11 cellular contexts compared by ENCODE assay signal in the genomic region with DNA sequence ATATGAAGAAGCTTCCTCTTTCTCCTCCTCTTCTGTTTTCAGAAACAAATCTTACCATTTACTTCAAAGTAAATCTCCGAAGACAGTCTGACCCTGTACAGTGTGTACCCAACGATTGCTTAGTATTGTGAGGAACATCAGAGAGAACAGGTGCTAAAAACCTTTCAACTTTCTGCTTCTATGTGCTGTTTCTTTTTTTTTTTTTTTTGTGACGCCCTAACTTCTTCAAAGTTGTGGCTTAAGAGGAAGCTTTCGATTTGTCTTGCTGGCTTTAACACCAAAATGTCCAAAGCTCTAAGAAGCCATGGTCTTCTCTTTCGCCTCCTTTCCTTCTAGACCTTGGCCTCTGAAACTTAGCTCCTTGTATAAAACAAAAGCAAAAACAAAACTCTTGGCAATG. TPM values are rescaled to one million over a fixed set of nuclear protein-coding genes. Genes with fewer than 3 reads are reported as not detected.
DNase-seq lines count a peak whose midpoint lies in the region; ATAC-seq and TF ChIP-seq lines count a peak whose summit lies in the region.
"Had no signal": no experiment of that assay in that cellular context is flagged by ENCODE, and none has a peak within 500 bp of the region (broad histone marks: within the 10 kb centered on the region; RNA-seq: fewer than 3 reads in every experiment).

No MANE protein-coding gene starts in this region.

- no peak for TF ChIP-seq CTCF in endothelial cell (IDR thresholded peaks at IDR 0.05; ENCODE audit: unreplicated experiment)

- DNase-seq in activated T-cell treated with anti-CD3 and anti-CD28 coated beads, Interleukin-2, amount 50 U/mL, for 24 hours = no peak
- DNase-seq in activated T-cell treated with anti-CD3 and anti-CD28 coated beads for 4 hours (no peak), OCI-M1 (lab: John Stamatoyannopoulos, UW) (peak; percentile 3), endothelial cell (ENCODE audit: low spot score) (no peak), HEK293T (ENCODE audit: extremely low spot score) (no peak)
- no peak for DNase-seq in stimulated activated naive B cell treated with anti-CD40 and anti-IgM and Interleukin-4, amounts not matched to agents 10 μg/mL and 1 μg/mL and 100 μg/mL, for 72 hours
- DNase-seq: HFFc6, NCI-H1417 had no signal

- no peaks in the 10 kb centered on the region for H3K9me3 Mint-ChIP-seq in activated T-cell treated with anti-CD3 and anti-CD28 coated beads, Interleukin-2, amount 50 U/mL, for 24 hours
- H3K9me3 Mint-ChIP-seq in stimulated activated naive B cell treated with anti-CD40 and anti-IgM and Interleukin-4, amounts not matched to agents 10 μg/mL and 1 μg/mL and 100 μg/mL, for 72 hours = no peaks in the 10 kb centered on the region
- H3K9me3 Mint-ChIP-seq in endothelial cell (ENCODE audit: unreplicated experiment) = no peaks in the 10 kb centered on the region
- H3K9me3 Mint-ChIP-seq: HFFc6 had no signal

- H3K27ac Mint-ChIP-seq in activated T-cell treated with anti-CD3 and anti-CD28 coated beads, Interleukin-2, amount 50 U/mL, for 24 hours = peak overlapping the region; percentile 88
- H3K27ac Mint-ChIP-seq in stimulated activated naive B cell treated with anti-CD40 and anti-IgM and Interleukin-4, amounts not matched to agents 10 μg/mL and 1 μg/mL and 100 μg/mL, for 72 hours = peak overlapping the region; percentile 85
- no peak overlapping the region for H3K27ac Mint-ChIP-seq in endothelial cell (ENCODE audit: unreplicated experiment)
- H3K27ac Mint-ChIP-seq: HFFc6 had no signal

- H3K4me1 Mint-ChIP-seq in activated T-cell treated with anti-CD3 and anti-CD28 coated beads, Interleukin-2, amount 50 U/mL, for 24 hours (ENCODE audit: low read depth) = peaks cover 65% of the 10 kb centered on the region
- peaks cover 49 to 67% of the 10 kb centered on the region in 2 donors for H3K4me1 Mint-ChIP-seq in stimulated activated naive B cell treated with anti-CD40 and anti-IgM and Interleukin-4, amounts not matched to agents 10 μg/mL and 1 μg/mL and 100 μg/mL, for 72 hours
- peaks cover 26% of the 10 kb centered on the region for H3K4me1 Mint-ChIP-seq in endothelial cell (ENCODE audit: unreplicated experiment)

- H3K4me3 Mint-ChIP-seq in activated T-cell treated with anti-CD3 and anti-CD28 coated beads, Interleukin-2, amount 50 U/mL, for 24 hours = peak overlapping the region; percentile 94
- H3K4me3 Mint-ChIP-seq in stimulated activated naive B cell treated with anti-CD40 and anti-IgM and Interleukin-4, amounts not matched to agents 10 μg/mL and 1 μg/mL and 100 μg/mL, for 72 hours = peak overlapping the region; percentile 78 to 83
- H3K4me3 Mint-ChIP-seq in endothelial cell (ENCODE audit: unreplicated experiment) = no peak overlapping the region
- H3K4me3 Mint-ChIP-seq: HFFc6 had no signal

- POLR2A ChIA-PET in HEK293T (lab: Yijun Ruan, JAX) = no interaction called here

- CTCF ChIA-PET in HEK293T (lab: Yijun Ruan, JAX) = interaction anchor here (0.6 to 1.3 kb wide), 3 partner anchors 15 to 185 kb away, joined by 3 to 4 read pairs (median 3); no protein-coding TSS in a partner anchor

- peaks cover 53% of the 10 kb centered on the region for H3K36me3 Mint-ChIP-seq in activated T-cell treated with anti-CD3 and anti-CD28 coated beads, Interleukin-2, amount 50 U/mL, for 24 hours (ENCODE audit: low read depth)
- no peaks in the 10 kb centered on the region for H3K36me3 Mint-ChIP-seq in stimulated activated naive B cell treated with anti-CD40 and anti-IgM and Interleukin-4, amounts not matched to agents 10 μg/mL and 1 μg/mL and 100 μg/mL, for 72 hours
- H3K36me3 Mint-ChIP-seq in endothelial cell (ENCODE audit: low read depth, unreplicated experiment) = no peaks in the 10 kb centered on the region

- ATAC-seq in esophagus mucosa (peak; percentile 53), HG03139 (IDR thresholded peaks at IDR 0.05; ENCODE audit: unreplicated experiment) (no peak)
- peak; percentile 28 to 52 for ATAC-seq in stimulated activated naive B cell treated with anti-CD40 and anti-IgM and Interleukin-4, amounts not matched to agents 10 μg/mL and 1 μg/mL and 100 μg/mL, for 72 hours (replicated peaks)

- H3K27me3 Mint-ChIP-seq in activated T-cell treated with anti-CD3 and anti-CD28 coated beads, Interleukin-2, amount 50 U/mL, for 24 hours = no peaks in the 10 kb centered on the region
- H3K27me3 Mint-ChIP-seq in stimulated activated naive B cell treated with anti-CD40 and anti-IgM and Interleukin-4, amounts not matched to agents 10 μg/mL and 1 μg/mL and 100 μg/mL, for 72 hours = peaks cover 6 to 19% of the 10 kb centered on the region in 2 donors
- H3K27me3 Mint-ChIP-seq in endothelial cell (ENCODE audit: unreplicated experiment) = no peaks in the 10 kb centered on the region

TF ChIP-seq in HEK293T, 16 proteins besides CTCF, POLR2A, EP300 and RAD21:
- no peak for TF ChIP-seq L3MBTL2 (conservative IDR thresholded peaks at IDR 0.05)

RNA-seq across cellular contexts. Expression of a gene that starts 1.2 kb away (rescaled TPM):
- total RNA-seq in esophagus mucosa = 0.20 TPM
- total RNA-seq in endothelial cell (ENCODE audit: unreplicated experiment) = not detected
- total RNA-seq: A673, HFFc6 had no signal
